9 cellular contexts compared by ENCODE assay signal in the genomic region with DNA sequence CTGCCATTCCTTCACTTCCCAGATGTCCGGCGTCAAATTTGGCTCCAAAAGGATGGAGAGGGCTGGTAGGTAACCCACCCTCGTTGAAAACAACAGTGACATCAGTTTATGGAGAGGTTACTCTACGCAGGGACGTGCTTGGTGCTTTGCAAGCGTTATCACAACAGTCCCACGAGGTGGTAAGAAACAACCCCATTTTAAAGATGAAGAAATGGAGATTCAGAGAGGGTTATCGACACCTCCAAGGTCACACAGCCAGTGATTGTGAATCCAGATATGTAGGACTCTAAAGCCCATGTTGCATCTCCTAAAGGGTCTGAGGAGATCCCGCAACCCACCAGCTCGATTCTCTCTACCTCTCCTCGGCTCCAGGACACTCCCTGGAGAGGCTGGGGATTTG. TPM values are rescaled to one million over a fixed set of nuclear protein-coding genes. Genes with fewer than 3 reads are reported as not detected.
DNase-seq lines count a peak whose midpoint lies in the region; ATAC-seq and TF ChIP-seq lines count a peak whose summit lies in the region.
"Had no signal": no experiment of that assay in that cellular context is flagged by ENCODE, and none has a peak within 500 bp of the region (broad histone marks: within the 10 kb centered on the region; RNA-seq: fewer than 3 reads in every experiment).

No MANE protein-coding gene starts in this region.

- intact Hi-C loops in heart left ventricle (cut with DNase I) (no loop called here), Right ventricle myocardium superior (cut with DNase I) (no loop called here), aorta (cut with DNase I) (no loop called here)
- intact Hi-C loops in activated CD4-positive, alpha-beta memory T cell treated with anti-CD3 and anti-CD28 coated beads for 36 hours (cut with micrococcal nuclease), result loop anchor here (2.0 kb wide), 1 partner anchor 175 kb away; the partner anchor contains the start of genes HPS4 and SRRD

- H3K27me3 ChIP-seq in heart left ventricle (peaks cover 20 to 73% (median 36%) of the 10 kb centered on the region in 9 donors), aorta (ENCODE audit: control insufficient read depth in 1 of 2, insufficient read depth in 2 of 2, low read length in 1 of 2) (no peaks in the 10 kb centered on the region)

- POLR2A ChIA-PET in activated CD4-positive, alpha-beta memory T cell treated with anti-CD3 and anti-CD28 coated beads for 36 hours (lab: Charles Lee), result no interaction called here

- no peaks in the 10 kb centered on the region for H3K9me3 Mint-ChIP-seq in activated CD4-positive, alpha-beta memory T cell treated with anti-CD3 and anti-CD28 coated beads for 36 hours
- no peaks in the 10 kb centered on the region for H3K9me3 Mint-ChIP-seq in type B pancreatic cell

- peak overlapping the region; percentile 95 for H3K4me3 Mint-ChIP-seq in activated CD4-positive, alpha-beta memory T cell treated with anti-CD3 and anti-CD28 coated beads for 36 hours
- H3K4me3 Mint-ChIP-seq in type B pancreatic cell, result peak overlapping the region; percentile 74

- H3K36me3 ChIP-seq in heart left ventricle (no peaks in the 10 kb centered on the region), aorta (ENCODE audit: control insufficient read depth in 1 of 2, insufficient read depth in 2 of 2, low read length in 1 of 2) (no peaks in the 10 kb centered on the region)

- H3K27me3 Mint-ChIP-seq in activated CD4-positive, alpha-beta memory T cell treated with anti-CD3 and anti-CD28 coated beads for 36 hours, result no peaks in the 10 kb centered on the region
- H3K27me3 Mint-ChIP-seq in type B pancreatic cell, result peaks cover 77% of the 10 kb centered on the region

- CTCF ChIA-PET in activated CD4-positive, alpha-beta memory T cell treated with anti-CD3 and anti-CD28 coated beads for 36 hours (lab: Charles Lee), result no interaction called here

- peak overlapping the region; percentile 88 for H3K27ac Mint-ChIP-seq in activated CD4-positive, alpha-beta memory T cell treated with anti-CD3 and anti-CD28 coated beads for 36 hours
- H3K27ac Mint-ChIP-seq in type B pancreatic cell, result no peak overlapping the region

- H3K4me3 ChIP-seq in heart left ventricle (peak overlapping the region in 10 of 12 donors; percentile 10 to 58 (median 24)), iPS-11a (ENCODE audit: low read depth, low read length) (peak overlapping the region; percentile 78), aorta (ENCODE audit: low read length in 2 of 2) (no peak overlapping the region)

- TF ChIP-seq POLR2A in heart left ventricle (IDR thresholded peaks at IDR 0.05), result no peak

- H3K9me3 ChIP-seq in heart left ventricle (no peaks in the 10 kb centered on the region), aorta (ENCODE audit: control insufficient read depth, low read length) (no peaks in the 10 kb centered on the region)

- WGBS in heart left ventricle, 4 donors, result 2 to 5% (median 4%) methylated on average over 11 of the region's 11 CpGs
- WGBS in aorta, 2 donors, result 2 to 5% methylated on average over 11 of the region's 11 CpGs

- H3K4me1 Mint-ChIP-seq in activated CD4-positive, alpha-beta memory T cell treated with anti-CD3 and anti-CD28 coated beads for 36 hours (ENCODE audit: low read depth), result peaks cover 28% of the 10 kb centered on the region
- peaks cover 15% of the 10 kb centered on the region for H3K4me1 Mint-ChIP-seq in type B pancreatic cell (ENCODE audit: unreplicated experiment)

- H3K27ac ChIP-seq in heart left ventricle, result no peak overlapping the region
- no peak overlapping the region for H3K27ac ChIP-seq in aorta (ENCODE audit: low read depth in 1 of 2, low read length in 2 of 2)

- H3K4me1 ChIP-seq in heart left ventricle (peaks cover 3 to 26% (median 21%) of the 10 kb centered on the region in 12 donors), aorta (ENCODE audit: control insufficient read depth in 1 of 2, insufficient read depth in 2 of 2, low read length in 2 of 2) (no peaks in the 10 kb centered on the region)

- peaks cover 1% of the 10 kb centered on the region for H3K36me3 Mint-ChIP-seq in activated CD4-positive, alpha-beta memory T cell treated with anti-CD3 and anti-CD28 coated beads for 36 hours
- no peaks in the 10 kb centered on the region for H3K36me3 Mint-ChIP-seq in type B pancreatic cell

- no peak for TF ChIP-seq CTCF in heart left ventricle (IDR thresholded peaks at IDR 0.05)
- TF ChIP-seq CTCF in type B pancreatic cell (conservative IDR thresholded peaks at IDR 0.05), result no peak

- DNase-seq in heart left ventricle (no peak), Right ventricle myocardium superior (no peak), type B pancreatic cell (ENCODE audit: extremely low spot score, unreplicated experiment) (no peak), RPMI8226 (no peak), aorta (no peak)
- DNase-seq in activated CD4-positive, alpha-beta memory T cell treated with anti-CD3 and anti-CD28 coated beads for 36 hours, result no peak
- DNase-seq in stimulated activated naive CD4-positive, alpha-beta T cell treated with Interleukin-2 at 50 U/mL for 16 hours (lab: John Stamatoyannopoulos, UW), result no peak

- ATAC-seq in heart left ventricle (peak in 1 of 4 donors; percentile 11), Right ventricle myocardium superior (ENCODE audit: poor library complexity) (no peak), aorta (ENCODE audit: low FRiP score) (no peak)

RNA-seq across cellular contexts. Expression of gene MIAT, which starts 0.8 kb away (rescaled TPM):
- total RNA-seq in heart left ventricle, result 1 to 10 TPM in 1 of 9 donors, under 1 TPM in 8; 0.12 to 2.7 (median 0.47) TPM
- under 1 TPM; 0.15 to 0.46 TPM for polyA plus RNA-seq in heart left ventricle
- 0.48 TPM for total RNA-seq in Right ventricle myocardium superior
- total RNA-seq in activated CD4-positive, alpha-beta memory T cell treated with anti-CD3 and anti-CD28 coated beads for 36 hours, result 10 to 100 TPM; 52.3 to 58.7 TPM
- 5.9 and 12.2 TPM in 2 replicates for total RNA-seq in type B pancreatic cell (ENCODE audit: low replicate concordance)
- total RNA-seq in aorta, result 1 to 10 TPM; 1.6 to 5.0 TPM
- polyA plus RNA-seq in aorta, result under 1 TPM in 1 of 2 donors, not detected in 1; 0.28 TPM

RNA-seq across cellular contexts. Expression of gene CRYBA4, which starts 36.4 kb away (rescaled TPM):
- total RNA-seq in heart left ventricle, result not detected
- polyA plus RNA-seq in heart left ventricle, result not detected
- total RNA-seq in Right ventricle myocardium superior, result not detected
- total RNA-seq in activated CD4-positive, alpha-beta memory T cell treated with anti-CD3 and anti-CD28 coated beads for 36 hours, result under 1 TPM in 1 of 2 experiments, not detected in 1; 0.36 TPM
- total RNA-seq in type B pancreatic cell (ENCODE audit: low replicate concordance), result 1.0 TPM in 1 of 2 replicates, not detected in the other
- not detected for total RNA-seq in aorta
- polyA plus RNA-seq in aorta, result not detected
- total RNA-seq: myocyte had no signal

RNA-seq across cellular contexts. Expression of gene CRYBB1, which starts 40.3 kb away (rescaled TPM):
- total RNA-seq in heart left ventricle, result 1 to 10 TPM in 2 of 9 donors, under 1 TPM in 4, not detected in 3; 0.19 to 3.2 (median 0.43) TPM
- polyA plus RNA-seq in heart left ventricle, result under 1 TPM; 0.23 to 0.42 TPM
- total RNA-seq in Right ventricle myocardium superior, result 0.65 TPM
- total RNA-seq in activated CD4-positive, alpha-beta memory T cell treated with anti-CD3 and anti-CD28 coated beads for 36 hours, result under 1 TPM in 1 of 2 experiments, not detected in 1; 0.48 TPM
- total RNA-seq in type B pancreatic cell (ENCODE audit: low replicate concordance), result 4.6 TPM in 1 of 2 replicates, not detected in the other
- total RNA-seq in aorta, result 1 to 10 TPM; 1.4 TPM
- 1 to 10 TPM in 1 of 2 donors, under 1 TPM in 1; 0.43 to 4.4 TPM for polyA plus RNA-seq in aorta
- total RNA-seq: myocyte had no signal

Comparison
In these comparisons a context has a peak if more than half of its experiments do, and no peak if none do; other contexts are left out.
1. H3K4me3 ChIP-seq: peak in heart left ventricle (10 of 12) and iPS-11a (single experiment); none in aorta (0 of 2).